19 cellular contexts compared by ENCODE assay signal in the genomic region with DNA sequence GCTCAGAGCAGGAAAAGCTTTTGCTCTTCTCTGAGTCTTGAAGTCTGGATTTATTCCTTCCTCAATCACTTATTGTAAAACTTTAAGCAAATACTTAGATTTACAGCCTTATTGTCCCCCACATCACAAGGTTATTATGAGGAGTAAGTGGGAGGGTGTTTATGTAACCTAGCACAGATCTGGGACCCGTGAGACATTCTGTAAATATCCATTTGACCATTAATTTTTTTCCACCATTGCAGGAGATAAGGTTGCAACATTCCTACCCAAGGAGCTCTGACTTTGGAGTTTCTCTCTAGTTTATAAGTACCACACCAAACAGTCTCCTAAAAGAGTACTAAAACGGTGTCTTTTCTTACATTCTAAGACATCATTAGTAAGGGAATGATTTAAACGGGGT. TPM values are rescaled to one million over a fixed set of nuclear protein-coding genes. Genes with fewer than 3 reads are reported as not detected.
DNase-seq lines count a peak whose midpoint lies in the region; ATAC-seq, FAIRE-seq and TF ChIP-seq lines count a peak whose summit lies in the region.
"Had no signal": no experiment of that assay in that cellular context is flagged by ENCODE, and none has a peak within 500 bp of the region (broad histone marks: within the 10 kb centered on the region; RNA-seq: fewer than 3 reads in every experiment).

No MANE protein-coding gene starts in this region.

- H3K36me3 Mint-ChIP-seq in astrocyte (ENCODE audit: low read depth, unreplicated experiment): no peaks in the 10 kb centered on the region
- H3K36me3 Mint-ChIP-seq: activated naive CD8-positive, alpha-beta T cell treated with anti-CD3 and anti-CD28 coated beads, Interleukin-2, amount 10 ng/mL, durations not matched to agents 7 days and 5 days; CD4-positive, CD25-positive, alpha-beta regulatory T cell had no signal

- no peak overlapping the region for H3K4me3 ChIP-seq in astrocyte (ENCODE audit: insufficient read depth, low read depth, low read length)
- H3K4me3 ChIP-seq: esophagus muscularis mucosa, suprapubic skin had no signal

- no peaks in the 10 kb centered on the region for H3K79me2 ChIP-seq in astrocyte (ENCODE audit: insufficient read depth, low read length)

- H3K9me3 ChIP-seq in astrocyte (ENCODE audit: insufficient read depth, low read depth, low read length): peaks cover 8% of the 10 kb centered on the region
- H3K9me3 ChIP-seq: esophagus muscularis mucosa, suprapubic skin had no signal

- TF ChIP-seq CTCF in astrocyte (IDR thresholded peaks at IDR 0.05; ENCODE audit: insufficient read depth, low read depth, low read length): no peak

- no peak overlapping the region for H3K9ac ChIP-seq in astrocyte (ENCODE audit: low read length)

- H3K27me3 Mint-ChIP-seq in astrocyte (ENCODE audit: low read depth, unreplicated experiment): no peaks in the 10 kb centered on the region

- H3K4me3 Mint-ChIP-seq in astrocyte (ENCODE audit: unreplicated experiment): no peak overlapping the region
- H3K4me3 Mint-ChIP-seq: activated naive CD8-positive, alpha-beta T cell treated with anti-CD3 and anti-CD28 coated beads, Interleukin-2, amount 10 ng/mL, durations not matched to agents 7 days and 5 days; activated T-cell treated with anti-CD3 and anti-CD28 coated beads, Interleukin-2, amount 50 U/mL, for 4 hours; CD4-positive, CD25-positive, alpha-beta regulatory T cell; naive thymus-derived CD4-positive, alpha-beta T cell had no signal

- no peaks in the 10 kb centered on the region for H3K36me3 ChIP-seq in astrocyte (ENCODE audit: insufficient read depth, low read length)
- H3K36me3 ChIP-seq: esophagus muscularis mucosa, suprapubic skin had no signal

- H2AFZ ChIP-seq in astrocyte (ENCODE audit: low read depth, low read length): no peak overlapping the region

- H3K4me1 ChIP-seq in astrocyte (ENCODE audit: insufficient read depth, low read length): peaks cover 25% of the 10 kb centered on the region
- H3K4me1 ChIP-seq: suprapubic skin had no signal

- no peak overlapping the region for H3K27ac Mint-ChIP-seq in astrocyte (ENCODE audit: unreplicated experiment)
- H3K27ac Mint-ChIP-seq: activated naive CD8-positive, alpha-beta T cell treated with anti-CD3 and anti-CD28 coated beads, Interleukin-2, amount 10 ng/mL, durations not matched to agents 7 days and 5 days; CD4-positive, CD25-positive, alpha-beta regulatory T cell; naive thymus-derived CD4-positive, alpha-beta T cell had no signal

- no peaks in the 10 kb centered on the region for H3K27me3 ChIP-seq in astrocyte (ENCODE audit: insufficient read depth, low read length)
- H3K27me3 ChIP-seq: esophagus muscularis mucosa, suprapubic skin had no signal

- no peak for ATAC-seq in HG02981 (IDR thresholded peaks at IDR 0.05; ENCODE audit: unreplicated experiment)
- ATAC-seq: activated T-cell treated with anti-CD3 and anti-CD28 coated beads, Interleukin-2, amount 50 U/mL, for 4 hours; HepG2; naive thymus-derived CD4-positive, alpha-beta T cell had no signal

- DNase-seq in EL (peak; percentile 59), astrocyte (ENCODE audit: low read depth) (peak; percentile 78), iris pigment epithelial cell (ENCODE audit: low read depth) (peak; percentile 77), stromal cell of bone marrow (ENCODE audit: low read depth) (peak; percentile 52), middle frontal gyrus (ENCODE audit: extremely low spot score, low spot score) (no peak), iPS-NIHi7 (ENCODE audit: extremely low spot score) (no peak), cerebellar nuclear complex (lab: John Stamatoyannopoulos, UW) (no peak)
- DNase-seq: activated naive CD8-positive, alpha-beta T cell treated with anti-CD3 and anti-CD28 coated beads, Interleukin-2, amount 10 ng/mL, durations not matched to agents 7 days and 5 days; activated T-cell treated with anti-CD3 and anti-CD28 coated beads, Interleukin-2, amount 50 U/mL, for 4 hours; CD4-positive, CD25-positive, alpha-beta regulatory T cell; cortex of kidney; naive thymus-derived CD4-positive, alpha-beta T cell; NCI-H82; stimulated activated CD4-positive, alpha-beta T cell treated with anti-CD3 and anti-CD28 coated beads, Interleukin-1b, Interleukin-23, amount 100 ng/mL, for 48 hours had no signal

- H3K9me3 Mint-ChIP-seq in astrocyte (ENCODE audit: unreplicated experiment): peaks cover 3% of the 10 kb centered on the region
- H3K9me3 Mint-ChIP-seq: activated naive CD8-positive, alpha-beta T cell treated with anti-CD3 and anti-CD28 coated beads, Interleukin-2, amount 10 ng/mL, durations not matched to agents 7 days and 5 days; activated T-cell treated with anti-CD3 and anti-CD28 coated beads, Interleukin-2, amount 50 U/mL, for 4 hours; CD4-positive, CD25-positive, alpha-beta regulatory T cell had no signal

- H4K20me1 ChIP-seq in astrocyte (ENCODE audit: insufficient read depth, low read length): no peaks in the 10 kb centered on the region

- H3K27ac ChIP-seq in astrocyte (ENCODE audit: low read depth, low read length): no peak overlapping the region
- H3K27ac ChIP-seq: esophagus muscularis mucosa, suprapubic skin had no signal

- no peak for FAIRE-seq in astrocyte (lab: Jason Lieb, UNC)
- FAIRE-seq: GM12892 had no signal

- H3K4me2 ChIP-seq in astrocyte (ENCODE audit: low read length): peak overlapping the region; percentile 63

- H3K4me1 Mint-ChIP-seq in astrocyte (ENCODE audit: low read depth, unreplicated experiment): peaks cover 42% of the 10 kb centered on the region
- H3K4me1 Mint-ChIP-seq: activated naive CD8-positive, alpha-beta T cell treated with anti-CD3 and anti-CD28 coated beads, Interleukin-2, amount 10 ng/mL, durations not matched to agents 7 days and 5 days; CD4-positive, CD25-positive, alpha-beta regulatory T cell; naive thymus-derived CD4-positive, alpha-beta T cell had no signal

RNA-seq across cellular contexts. Expression of gene CTIF, which starts 52.1 kb away (rescaled TPM):
- total RNA-seq in astrocyte: 93.6 and 101 TPM in 2 replicates

Comparison
In these comparisons a context has a peak if more than half of its experiments do, and no peak if none do; other contexts are left out.
1. DNase-seq: peak in EL (single experiment), astrocyte (single experiment), iris pigment epithelial cell (single experiment) and stromal cell of bone marrow (single experiment); none in middle frontal gyrus (single experiment), iPS-NIHi7 (single experiment) and cerebellar nuclear complex (0 of 2).